ENCODE assay signal across 8 cellular contexts in the genomic region with DNA sequence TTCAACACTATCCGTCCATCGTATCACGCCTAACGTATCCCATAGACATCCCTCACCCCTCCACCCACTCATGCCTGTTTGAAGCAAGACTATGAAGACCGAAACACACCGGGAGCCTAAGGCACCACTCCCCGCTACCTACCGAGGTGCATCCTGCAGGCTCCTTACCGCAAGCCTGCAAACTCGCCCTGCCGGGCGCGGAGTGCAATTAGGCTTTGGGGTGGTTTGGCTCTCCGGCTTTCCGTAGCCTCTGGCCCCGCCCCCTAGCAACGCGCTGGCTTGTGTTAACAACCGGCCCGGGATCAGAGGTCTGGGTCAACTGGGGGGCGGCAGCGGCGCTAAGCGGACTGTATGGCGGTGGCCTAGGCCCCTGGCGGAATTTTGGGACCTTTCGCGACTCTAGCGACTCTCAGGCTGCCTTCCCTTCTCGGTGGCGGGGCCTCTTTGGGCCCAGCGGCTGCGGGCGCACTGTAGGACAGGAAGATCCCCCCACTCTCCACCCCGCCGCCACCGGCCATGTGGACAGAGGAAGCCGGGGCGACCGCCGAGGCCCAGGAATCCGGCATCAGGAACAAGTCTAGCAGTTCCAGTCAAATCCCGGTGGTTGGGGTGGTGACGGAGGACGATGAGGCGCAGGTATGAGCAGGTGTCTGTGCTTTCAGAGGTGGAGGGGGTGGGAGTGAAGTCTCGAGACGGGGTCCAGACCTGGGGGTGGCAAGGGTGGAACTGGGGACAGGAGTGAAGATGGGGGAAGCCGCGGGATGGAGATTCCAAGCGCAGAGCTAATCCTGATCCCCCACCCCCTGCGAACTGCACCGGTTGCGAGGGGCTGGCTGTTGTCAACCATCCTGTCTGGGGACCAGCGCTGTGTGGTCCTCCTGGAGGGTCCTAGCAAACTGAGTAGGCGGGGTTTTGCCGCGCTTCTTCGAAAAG. TPM values are rescaled to one million over a fixed set of nuclear protein-coding genes. Genes with fewer than 3 reads are reported as not detected.
DNase-seq lines count a peak whose midpoint lies in the region; ATAC-seq and TF ChIP-seq lines count a peak whose summit lies in the region.

A gene with protein sequence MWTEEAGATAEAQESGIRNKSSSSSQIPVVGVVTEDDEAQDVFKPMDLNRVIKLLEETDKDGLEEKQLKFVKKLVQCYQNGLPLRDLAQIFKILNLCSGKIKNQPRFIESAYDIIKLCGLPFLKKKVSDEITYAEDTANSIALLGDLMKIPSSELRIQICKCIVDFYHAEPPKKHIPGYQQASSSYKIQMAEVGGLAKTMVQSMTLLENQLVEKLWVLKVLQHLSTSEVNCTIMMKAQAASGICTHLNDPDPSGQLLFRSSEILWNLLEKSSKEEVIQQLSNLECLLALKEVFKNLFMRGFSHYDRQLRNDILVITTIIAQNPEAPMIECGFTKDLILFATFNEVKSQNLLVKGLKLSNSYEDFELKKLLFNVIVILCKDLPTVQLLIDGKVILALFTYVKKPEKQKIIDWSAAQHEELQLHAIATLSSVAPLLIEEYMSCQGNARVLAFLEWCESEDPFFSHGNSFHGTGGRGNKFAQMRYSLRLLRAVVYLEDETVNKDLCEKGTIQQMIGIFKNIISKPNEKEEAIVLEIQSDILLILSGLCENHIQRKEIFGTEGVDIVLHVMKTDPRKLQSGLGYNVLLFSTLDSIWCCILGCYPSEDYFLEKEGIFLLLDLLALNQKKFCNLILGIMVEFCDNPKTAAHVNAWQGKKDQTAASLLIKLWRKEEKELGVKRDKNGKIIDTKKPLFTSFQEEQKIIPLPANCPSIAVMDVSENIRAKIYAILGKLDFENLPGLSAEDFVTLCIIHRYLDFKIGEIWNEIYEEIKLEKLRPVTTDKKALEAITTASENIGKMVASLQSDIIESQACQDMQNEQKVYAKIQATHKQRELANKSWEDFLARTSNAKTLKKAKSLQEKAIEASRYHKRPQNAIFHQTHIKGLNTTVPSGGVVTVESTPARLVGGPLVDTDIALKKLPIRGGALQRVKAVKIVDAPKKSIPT (plus strand): TSS at position 266 of the 933 bp plus-strand sequence. CDS start 251 bp downstream, at position 517.

- peak within 1 kb of the TSS; percentile 85 for H3K4ac ChIP-seq in IMR-90 (ENCODE audit: low read depth, low read length)

- peak within 1 kb of the TSS; percentile 89 for H3K4me3 Mint-ChIP-seq in natural killer cell
- peak within 1 kb of the TSS; percentile 91 for H3K4me3 Mint-ChIP-seq in stimulated activated memory B cell treated with anti-CD40 and anti-IgM and Interleukin-4, amounts not matched to agents 10 μg/mL and 1 μg/mL and 100 μg/mL, for 72 hours

- H3K9me3 ChIP-seq in IMR-90 (ENCODE audit: control insufficient read depth, insufficient read depth, low read length) (no peaks in the 10 kb centered on the region), Peyer's patch (no peaks in the 10 kb centered on the region)

- 0 out of 2 replicates have a peak within 1 kb of the TSS, but pooled peaks have one; percentile 47 for H3K56ac ChIP-seq in IMR-90 (ENCODE audit: extremely low read depth, insufficient read depth, low read length)

- CTCF ChIA-PET in IMR-90 (lab: Yijun Ruan, JAX) = no interaction called here

- no peaks in the 10 kb centered on the region for H4K20me1 ChIP-seq in IMR-90 (ENCODE audit: insufficient read depth, low read length)

- BruUV-seq in IMR-90 (replicated peaks; lab: Mats Ljungman, UMichigan) = no TSS peak

- peak within 1 kb of the TSS; percentile 100 for H2AFZ ChIP-seq in IMR-90 (replicated peaks; ENCODE audit: low read length, poor library complexity)

- peak; percentile 7; the same call in 1 of the 2 replicates for TF ChIP-seq RAD21 in IMR-90 (IDR thresholded peaks at IDR 0.05; ENCODE audit: low read length)

- peak within 1 kb of the TSS; percentile 77 for H4K91ac ChIP-seq in IMR-90 (ENCODE audit: insufficient read depth, low read depth, low read length)

- peaks cover 15 to 23% of the 10 kb centered on the region in 2 donors for H3K4me1 Mint-ChIP-seq in natural killer cell
- peaks cover 34% of the 10 kb centered on the region for H3K4me1 Mint-ChIP-seq in stimulated activated memory B cell treated with anti-CD40 and anti-IgM and Interleukin-4, amounts not matched to agents 10 μg/mL and 1 μg/mL and 100 μg/mL, for 72 hours

- TF ChIP-seq POLR2A in IMR-90 (IDR thresholded peaks at IDR 0.05; ENCODE audit: low read depth, low read length) (no peak), Peyer's patch (IDR thresholded peaks at IDR 0.05) (peak in 1 of 2 donors; percentile 21)

- H3K79me1 ChIP-seq in IMR-90 (ENCODE audit: low read depth in 1 of 2, low read length in 2 of 2) = no peaks in the 10 kb centered on the region

- no peaks in the 10 kb centered on the region for H3K9me1 ChIP-seq in IMR-90 (ENCODE audit: insufficient read depth, low read length)

- peak within 1 kb of the TSS; percentile 87 for H3K14ac ChIP-seq in IMR-90 (replicated peaks; ENCODE audit: low read depth, low read length)

- peak within 1 kb of the TSS; percentile 79 for H2AK9ac ChIP-seq in IMR-90 (replicated peaks; ENCODE audit: low read depth, low read length, poor library complexity)

- H2BK15ac ChIP-seq in IMR-90 (ENCODE audit: low read depth, low read length) = no peak within 1 kb of the TSS; the same call in 2 of the 3 replicates

- H2BK120ac ChIP-seq in IMR-90 (ENCODE audit: low read depth, low read length) = peak within 1 kb of the TSS; percentile 63; the same call in 1 of the 2 replicates

- H3K27me3 ChIP-seq in IMR-90 (ENCODE audit: control insufficient read depth, insufficient read depth, low read length) (no peaks in the 10 kb centered on the region; the same call in none of the 2 replicates), Peyer's patch (no peaks in the 10 kb centered on the region)

- peak within 1 kb of the TSS; percentile 71 to 92 for H4K8ac ChIP-seq in IMR-90 (ENCODE audit: low read depth in 2 of 2, low read length in 2 of 2)

- H2AK5ac ChIP-seq in IMR-90 (ENCODE audit: low read depth, low read length) = no peak within 1 kb of the TSS

- no peaks in the 10 kb centered on the region for H3K36me3 Mint-ChIP-seq in natural killer cell
- no peaks in the 10 kb centered on the region for H3K36me3 Mint-ChIP-seq in stimulated activated memory B cell treated with anti-CD40 and anti-IgM and Interleukin-4, amounts not matched to agents 10 μg/mL and 1 μg/mL and 100 μg/mL, for 72 hours

- ATAC-seq in GM21576 (IDR thresholded peaks at IDR 0.05; ENCODE audit: unreplicated experiment) = peak; percentile 85
- peak; percentile 97 for ATAC-seq in IMR-90 (ENCODE audit: low read depth)
- ATAC-seq in natural killer cell = peak; percentile 85 to 94 (median 92)
- peak; percentile 91 for ATAC-seq in stimulated activated memory B cell treated with anti-CD40 and anti-IgM and Interleukin-4, amounts not matched to agents 10 μg/mL and 1 μg/mL and 100 μg/mL, for 72 hours

- H2BK20ac ChIP-seq in IMR-90 (ENCODE audit: low read depth, low read length) = peak within 1 kb of the TSS; percentile 48; the same call in 1 of the 2 replicates

- H3K4me2 ChIP-seq in IMR-90 (ENCODE audit: low read depth, low read length) = peak within 1 kb of the TSS; percentile 81

- DNase-seq in DMS79 (lab: John Stamatoyannopoulos, UW) (peak; percentile 38), IMR-90 (peak; percentile 78), Peyer's patch (peak; percentile 82 to 96 (median 95)), fibroblast of peridontal ligament (ENCODE audit: extremely low read depth) (peak; percentile 86), natural killer cell (peak; percentile 79)
- peak; percentile 68 to 76 for DNase-seq in activated T-helper 1 cell treated with anti-CD3 and anti-CD28 coated beads, Interleukin-2, amount 50 U/mL, for 16 hours (ENCODE audit: low read depth in 1 of 2, low spot score in 1 of 2)

- peaks cover 41 to 55% of the 10 kb centered on the region in 2 donors for H3K27me3 Mint-ChIP-seq in natural killer cell (ENCODE audit: low read depth in 2 of 2)
- H3K27me3 Mint-ChIP-seq in stimulated activated memory B cell treated with anti-CD40 and anti-IgM and Interleukin-4, amounts not matched to agents 10 μg/mL and 1 μg/mL and 100 μg/mL, for 72 hours = peaks cover 16% of the 10 kb centered on the region

- H3K9ac ChIP-seq in IMR-90 (ENCODE audit: low read depth, low read length) = peak within 1 kb of the TSS; percentile 89

- in situ Hi-C loops in IMR-90 (cut with MboI; ENCODE audit: low sequenced_read_pairs) = no loop called here

- peak within 1 kb of the TSS; percentile 72 for H3K18ac ChIP-seq in IMR-90 (ENCODE audit: low read depth, low read length)

- POLR2A ChIA-PET in IMR-90 (lab: Charles Lee; ENCODE audit: unreplicated experiment) = no interaction called here

- H3K4me3 ChIP-seq in IMR-90 (ENCODE audit: insufficient read depth, low read depth, low read length) (peak within 1 kb of the TSS; percentile 92), Peyer's patch (peak within 1 kb of the TSS; percentile 55 to 90 (median 76))

- dilution Hi-C loops in IMR-90 (cut with HindIII; ENCODE audit: low sequenced_read_pairs, unreplicated experiment) = no loop called here

- H3K4me1 ChIP-seq in IMR-90 (ENCODE audit: control insufficient read depth, insufficient read depth, low read length) = no peaks in the 10 kb centered on the region
- peaks cover 0 to 16% (median 0%) of the 10 kb centered on the region in 4 donors for H3K4me1 ChIP-seq in Peyer's patch

- H3K27ac ChIP-seq in IMR-90 (ENCODE audit: insufficient read depth, low read length) (peak within 1 kb of the TSS; percentile 43), Peyer's patch (peak within 1 kb of the TSS in 2 of 4 donors; percentile 35 to 55)

- H2BK5ac ChIP-seq in IMR-90 (ENCODE audit: low read depth, low read length, poor library complexity, severe bottlenecking) = peak within 1 kb of the TSS; percentile 40

- peak within 1 kb of the TSS; percentile 82 for H4K5ac ChIP-seq in IMR-90 (ENCODE audit: low read depth, low read length)

- intact Hi-C loops in IMR-90 (cut with micrococcal nuclease) = no loop called here
- intact Hi-C loops in natural killer cell (cut with micrococcal nuclease) = loop anchor here (2.0 kb wide), 2 partner anchors 102 to 158 kb away; a partner anchor contains a TSS

- H3K9me3 Mint-ChIP-seq in natural killer cell = no peaks in the 10 kb centered on the region
- peaks cover 4% of the 10 kb centered on the region for H3K9me3 Mint-ChIP-seq in stimulated activated memory B cell treated with anti-CD40 and anti-IgM and Interleukin-4, amounts not matched to agents 10 μg/mL and 1 μg/mL and 100 μg/mL, for 72 hours

- TF ChIP-seq CTCF in IMR-90 (conservative IDR thresholded peaks at IDR 0.05; ENCODE audit: low read depth, low read length) (peak; percentile 24; the same call in 1 of the 2 replicates), Peyer's patch (IDR thresholded peaks at IDR 0.05) (peak in 4 of 6 experiments; percentile 11 to 59 (median 52)), natural killer cell (IDR thresholded peaks at IDR 0.05) (no peak)

- peak within 1 kb of the TSS; percentile 63 to 83 for H3K27ac Mint-ChIP-seq in natural killer cell
- peak within 1 kb of the TSS; percentile 76 for H3K27ac Mint-ChIP-seq in stimulated activated memory B cell treated with anti-CD40 and anti-IgM and Interleukin-4, amounts not matched to agents 10 μg/mL and 1 μg/mL and 100 μg/mL, for 72 hours

- H3K36me3 ChIP-seq in IMR-90 (ENCODE audit: control insufficient read depth, insufficient read depth, low read length) (no peaks in the 10 kb centered on the region), Peyer's patch (no peaks in the 10 kb centered on the region)

- WGBS in IMR-90 (ENCODE audit: extremely low coverage in 2 of 2, insufficient read length in 1 of 2), 2 experiments = 1% methylated on average over 17 of the region's 59 CpGs; no CpG with 5 or more reads in 1 of the 2 experiments

- peak within 1 kb of the TSS; percentile 65; the same call in 1 of the 2 replicates for H3K23ac ChIP-seq in IMR-90 (ENCODE audit: low read depth, low read length)

RNA-seq across cellular contexts. Expression of the gene that starts here (rescaled TPM):
- total RNA-seq in IMR-90 (2012; rRNA removed) (0.72 and 1.7 TPM in 2 replicates), Peyer's patch (10 to 100 TPM in 2 of 4 donors, 1 to 10 TPM in 1, not detected in 1; 2.3 to 15.3 (median 11.9) TPM), natural killer cell (under 1 TPM in 1 of 3 donors, not detected in 2; 0.13 TPM)
- 0.50 and 0.86 TPM in 2 replicates for polyA plus RNA-seq in IMR-90 (2012; rRNA removed)
- polyA plus RNA-seq in IMR-90 (2012; cell fraction: cytosol; rRNA removed) = 0.13 and 0.74 TPM in 2 replicates
- 1.3 and 2.8 TPM in 2 replicates for polyA plus RNA-seq in IMR-90 (2012; cell fraction: nucleus; rRNA removed; ENCODE audit: low replicate concordance)

Comparison
In these comparisons a context has a peak if more than half of its experiments do, and no peak if none do; other contexts are left out.
1. Peak in DNase-seq and ATAC-seq in natural killer cell; RNA of the gene not detected or under 1 TPM.
2. DNase-seq: peak in every context shown above with its lines; median percentile 95 in Peyer's patch; 86 in fibroblast of peridontal ligament; 79 in natural killer cell; 78 in IMR-90; 72 in activated T-helper 1 cell treated with anti-CD3 and anti-CD28 coated beads, Interleukin-2, amount 50 U/mL, for 16 hours; 38 in DMS79.